Comparison of ENCODE assay signal across 1 cellular context in genomic region chr14:69710378-69710777, GRCh38.
TF ChIP-seq lines count a peak whose summit lies in the region.

No MANE protein-coding gene starts in this region.

TF ChIP-seq in IMR-90, 13 proteins besides CTCF, POLR2A, EP300 and RAD21:
- TF ChIP-seq CEBPB (IDR thresholded peaks at IDR 0.05; ENCODE audit: low read depth, low read length): no peak
- TF ChIP-seq RFX5 (IDR thresholded peaks at IDR 0.05; ENCODE audit: low read depth, low read length): no peak
- TF ChIP-seq MXI1 (IDR thresholded peaks at IDR 0.05; ENCODE audit: borderline replicate concordance, low read depth, low read length): no peak
- TF ChIP-seq MAFK (IDR thresholded peaks at IDR 0.05; ENCODE audit: low read depth, low read length): no peak
- TF ChIP-seq SMC3 (IDR thresholded peaks at IDR 0.05; ENCODE audit: low read depth, low read length): no peak
- no peak for TF ChIP-seq NFE2L2 (IDR thresholded peaks at IDR 0.05; ENCODE audit: low read depth, low read length)
- TF ChIP-seq FOS (IDR thresholded peaks at IDR 0.05; ENCODE audit: low read depth, low read length): no peak
- TF ChIP-seq USF2 (IDR thresholded peaks at IDR 0.05; ENCODE audit: low read depth, low read length): no peak
- TF ChIP-seq MAZ (IDR thresholded peaks at IDR 0.05; ENCODE audit: borderline replicate concordance, low read depth, low read length): no peak
- no peak for TF ChIP-seq CHD1 (IDR thresholded peaks at IDR 0.05; ENCODE audit: low read depth, low read length)
- TF ChIP-seq RCOR1 (IDR thresholded peaks at IDR 0.05; ENCODE audit: insufficient replicate concordance, low read length): no peak
